16 cellular contexts compared by ENCODE assay signal in the genomic region with DNA sequence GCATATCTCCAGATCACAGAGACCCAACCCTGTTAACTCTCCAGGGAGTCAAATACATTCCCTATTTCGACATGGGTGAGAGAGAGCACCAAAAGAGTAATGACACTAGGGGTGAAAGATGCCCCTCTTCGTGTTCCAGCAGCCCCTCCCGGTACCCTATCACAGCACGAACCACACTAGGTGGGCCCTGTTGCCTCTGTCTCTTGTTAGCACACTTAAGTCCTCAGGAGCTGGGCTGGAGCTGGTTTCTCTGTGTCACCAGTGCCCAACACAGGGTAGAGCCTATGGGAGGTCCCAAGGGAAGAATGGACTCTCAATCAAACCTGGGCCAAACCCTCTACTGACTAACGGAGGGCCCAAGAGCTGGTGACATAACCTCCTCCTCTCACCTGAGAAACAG. TPM values are rescaled to one million over a fixed set of nuclear protein-coding genes. Genes with fewer than 3 reads are reported as not detected.
DNase-seq lines count a peak whose midpoint lies in the region; ATAC-seq and TF ChIP-seq lines count a peak whose summit lies in the region.
"Had no signal": no experiment of that assay in that cellular context is flagged by ENCODE, and none has a peak within 500 bp of the region (broad histone marks: within the 10 kb centered on the region; RNA-seq: fewer than 3 reads in every experiment).

No MANE protein-coding gene starts in this region.

- H3K27ac Mint-ChIP-seq in neural crest cell (ENCODE audit: unreplicated experiment) = no peak overlapping the region

- no peaks in the 10 kb centered on the region for H3K79me2 ChIP-seq in SK-N-SH (ENCODE audit: insufficient read depth)

- H3K36me3 ChIP-seq in SK-N-SH (replicated peaks in 1 of 2; ENCODE audit: control insufficient read depth in 1 of 2, insufficient read depth in 2 of 2, low read length in 1 of 2) = no peaks in the 10 kb centered on the region
- H3K36me3 ChIP-seq: left ventricle myocardium inferior, transverse colon had no signal

- CTCF ChIA-PET in SK-N-SH (lab: Yijun Ruan, JAX) = interaction anchor here (0.6 to 1.8 kb wide), 3 partner anchors 40 to 409 kb away, joined by 3 to 6 read pairs (median 3); no protein-coding TSS in a partner anchor

- no peaks in the 10 kb centered on the region for H3F3A ChIP-seq in SK-N-SH (replicated peaks; ENCODE audit: insufficient read depth)

- no peaks in the 10 kb centered on the region for H3K27me3 ChIP-seq in SK-N-SH (ENCODE audit: insufficient read depth)
- H3K27me3 ChIP-seq: heart right ventricle, transverse colon had no signal

- 90% methylated on average over 5 of the region's 5 CpGs for WGBS in SK-N-SH (ENCODE audit: low lambda C conversion rate)

- H4K20me1 ChIP-seq in SK-N-SH (ENCODE audit: insufficient read depth) = no peaks in the 10 kb centered on the region

- ATAC-seq in SK-N-SH treated with all-trans-retinoic acid at 6 μM for 48 hours = no peak
- ATAC-seq: K562 had no signal

- TF ChIP-seq RAD21 in SK-N-SH (IDR thresholded peaks at IDR 0.05; ENCODE audit: low read length) = no peak

- intact Hi-C loops in head of caudate nucleus (cut with DNase I) = loop anchor here (10.0 kb wide), 1 partner anchor 248 kb away; a partner anchor contains a TSS

- peaks cover 0 to 9% of the 10 kb centered on the region in 2 experiments; a peak in 1 of 4 replicates for H3K4me1 ChIP-seq in SK-N-SH (ENCODE audit: control insufficient read depth in 1 of 2, insufficient read depth in 2 of 2, low read depth in 1 of 2, low read length in 1 of 2)

- peaks cover 3% of the 10 kb centered on the region for H3K36me3 Mint-ChIP-seq in neural crest cell (ENCODE audit: low read depth)

- DNase-seq in SK-N-SH (no peak), NB4 (ENCODE audit: low read depth) (peak; percentile 4), cerebellar cortex (ENCODE audit: low spot score) (peak; percentile 17), neural crest cell (ENCODE audit: low read depth, low spot score) (no peak), head of caudate nucleus (no peak), medulla oblongata (ENCODE audit: extremely low spot score) (no peak), SIG-M5 (lab: John Stamatoyannopoulos, UW) (no peak)
- DNase-seq: 8988T; DMS79; heart right ventricle; left ventricle myocardium inferior; NCI-H748 treated with DMSO at 0.1 percent for 48 hours; stimulated activated CD4-positive, alpha-beta T cell treated with anti-CD3 and anti-CD28 coated beads, Interleukin-12 subunit alpha, Interleukin-12 subunit beta, amount 100 ng/mL, for 4 hours; transverse colon had no signal

- H3K27ac ChIP-seq in SK-N-SH (ENCODE audit: low read depth in 2 of 2, low read length in 1 of 2) = no peak overlapping the region
- H3K27ac ChIP-seq: left ventricle myocardium inferior had no signal

- peak overlapping the region; percentile 85; the same call in 1 of the 2 replicates for H3K4me2 ChIP-seq in SK-N-SH

- no peaks in the 10 kb centered on the region for H3K9me3 ChIP-seq in SK-N-SH
- H3K9me3 ChIP-seq: heart right ventricle, left ventricle myocardium inferior, transverse colon had no signal

- no peak overlapping the region for H3K9ac ChIP-seq in SK-N-SH

- H3K9me2 ChIP-seq in SK-N-SH = no peaks in the 10 kb centered on the region

- H3K4me3 Mint-ChIP-seq in neural crest cell = peak overlapping the region; percentile 85

- H3K27me3 Mint-ChIP-seq in neural crest cell (ENCODE audit: low read depth) = no peaks in the 10 kb centered on the region

- TF ChIP-seq POLR2A in NB4 (IDR thresholded peaks at IDR 0.05; ENCODE audit: extremely low read depth, insufficient read length) = no peak

- peaks cover 23% of the 10 kb centered on the region for H3K4me1 Mint-ChIP-seq in neural crest cell

- no peak overlapping the region for H3K4me3 ChIP-seq in SK-N-SH (ENCODE audit: low read depth in 2 of 2, low read length in 1 of 2)
- H3K4me3 ChIP-seq in NB4 (ENCODE audit: low read depth, low read length) = no peak overlapping the region
- H3K4me3 ChIP-seq: K562 had no signal

- H2AFZ ChIP-seq in SK-N-SH (ENCODE audit: low read depth) = no peak overlapping the region

- POLR2A ChIA-PET in SK-N-SH (lab: Yijun Ruan, JAX) = no interaction called here

- TF ChIP-seq EP300 in SK-N-SH (IDR thresholded peaks at IDR 0.05; ENCODE audit: borderline replicate concordance in 1 of 2, low read depth in 1 of 2, low read length in 1 of 2) = no peak

- TF ChIP-seq CTCF in SK-N-SH (IDR thresholded peaks at IDR 0.05) (no peak), NB4 (IDR thresholded peaks at IDR 0.05; ENCODE audit: low read depth, low read length) (no peak), neural crest cell (conservative IDR thresholded peaks at IDR 0.05) (no peak)

- H3K9me3 Mint-ChIP-seq in neural crest cell = no peaks in the 10 kb centered on the region

TF ChIP-seq in SK-N-SH, 30 proteins besides CTCF, POLR2A, EP300 and RAD21 (continues in another document):
- TF ChIP-seq FOXM1 (IDR thresholded peaks at IDR 0.05; ENCODE audit: low read depth) = no peak
- TF ChIP-seq, protein P1, sequence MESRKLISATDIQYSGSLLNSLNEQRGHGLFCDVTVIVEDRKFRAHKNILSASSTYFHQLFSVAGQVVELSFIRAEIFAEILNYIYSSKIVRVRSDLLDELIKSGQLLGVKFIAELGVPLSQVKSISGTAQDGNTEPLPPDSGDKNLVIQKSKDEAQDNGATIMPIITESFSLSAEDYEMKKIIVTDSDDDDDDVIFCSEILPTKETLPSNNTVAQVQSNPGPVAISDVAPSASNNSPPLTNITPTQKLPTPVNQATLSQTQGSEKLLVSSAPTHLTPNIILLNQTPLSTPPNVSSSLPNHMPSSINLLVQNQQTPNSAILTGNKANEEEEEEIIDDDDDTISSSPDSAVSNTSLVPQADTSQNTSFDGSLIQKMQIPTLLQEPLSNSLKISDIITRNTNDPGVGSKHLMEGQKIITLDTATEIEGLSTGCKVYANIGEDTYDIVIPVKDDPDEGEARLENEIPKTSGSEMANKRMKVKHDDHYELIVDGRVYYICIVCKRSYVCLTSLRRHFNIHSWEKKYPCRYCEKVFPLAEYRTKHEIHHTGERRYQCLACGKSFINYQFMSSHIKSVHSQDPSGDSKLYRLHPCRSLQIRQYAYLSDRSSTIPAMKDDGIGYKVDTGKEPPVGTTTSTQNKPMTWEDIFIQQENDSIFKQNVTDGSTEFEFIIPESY (IDR thresholded peaks at IDR 0.05; ENCODE audit: borderline replicate concordance, low read depth) = no peak
- TF ChIP-seq TCF12 (IDR thresholded peaks at IDR 0.05) = no peak
- no peak for TF ChIP-seq NRF1 (IDR thresholded peaks at IDR 0.05; ENCODE audit: low read depth, low read length)
- TF ChIP-seq TAF1 (IDR thresholded peaks at IDR 0.05; ENCODE audit: borderline replicate concordance, low read depth, low read length) = no peak
- no peak for TF ChIP-seq EZH2phosphoT487 (IDR thresholded peaks at IDR 0.05; ENCODE audit: borderline replicate concordance, low read depth)
- no peak for TF ChIP-seq GABPA (IDR thresholded peaks at IDR 0.05; ENCODE audit: low read depth)
- TF ChIP-seq RXRA (IDR thresholded peaks at IDR 0.05; ENCODE audit: borderline replicate concordance, low read depth) = no peak
- no peak for TF ChIP-seq MEF2A (IDR thresholded peaks at IDR 0.05; ENCODE audit: borderline replicate concordance, low read depth)

TF ChIP-seq in SK-N-SH treated with all-trans-retinoic acid at 6 μM for 48 hours, 23 proteins besides CTCF, POLR2A, EP300 and RAD21 (continues in another document):
- TF ChIP-seq SNAI2 (CRISPR knock-in tag; IDR thresholded peaks at IDR 0.05) (no peak), OSR1 (CRISPR knock-in tag; IDR thresholded peaks at IDR 0.05) (no peak), ZFP30 (CRISPR knock-in tag; IDR thresholded peaks at IDR 0.05) (no peak), ZNF70 (CRISPR knock-in tag; IDR thresholded peaks at IDR 0.05) (no peak), PPARA (CRISPR knock-in tag; IDR thresholded peaks at IDR 0.05; ENCODE audit: borderline replicate concordance) (no peak), TOX (CRISPR knock-in tag; IDR thresholded peaks at IDR 0.05; ENCODE audit: borderline replicate concordance) (no peak), BACH2 (CRISPR knock-in tag; IDR thresholded peaks at IDR 0.05; ENCODE audit: borderline replicate concordance) (no peak), ESRRG (CRISPR knock-in tag; IDR thresholded peaks at IDR 0.05) (no peak), ZNF565 (CRISPR knock-in tag; conservative IDR thresholded peaks at IDR 0.05; ENCODE audit: low read depth) (no peak), RARB (CRISPR knock-in tag; IDR thresholded peaks at IDR 0.05) (no peak), TCF4 (CRISPR knock-in tag; IDR thresholded peaks at IDR 0.05; ENCODE audit: borderline replicate concordance) (no peak)
- TF ChIP-seq, protein P2, sequence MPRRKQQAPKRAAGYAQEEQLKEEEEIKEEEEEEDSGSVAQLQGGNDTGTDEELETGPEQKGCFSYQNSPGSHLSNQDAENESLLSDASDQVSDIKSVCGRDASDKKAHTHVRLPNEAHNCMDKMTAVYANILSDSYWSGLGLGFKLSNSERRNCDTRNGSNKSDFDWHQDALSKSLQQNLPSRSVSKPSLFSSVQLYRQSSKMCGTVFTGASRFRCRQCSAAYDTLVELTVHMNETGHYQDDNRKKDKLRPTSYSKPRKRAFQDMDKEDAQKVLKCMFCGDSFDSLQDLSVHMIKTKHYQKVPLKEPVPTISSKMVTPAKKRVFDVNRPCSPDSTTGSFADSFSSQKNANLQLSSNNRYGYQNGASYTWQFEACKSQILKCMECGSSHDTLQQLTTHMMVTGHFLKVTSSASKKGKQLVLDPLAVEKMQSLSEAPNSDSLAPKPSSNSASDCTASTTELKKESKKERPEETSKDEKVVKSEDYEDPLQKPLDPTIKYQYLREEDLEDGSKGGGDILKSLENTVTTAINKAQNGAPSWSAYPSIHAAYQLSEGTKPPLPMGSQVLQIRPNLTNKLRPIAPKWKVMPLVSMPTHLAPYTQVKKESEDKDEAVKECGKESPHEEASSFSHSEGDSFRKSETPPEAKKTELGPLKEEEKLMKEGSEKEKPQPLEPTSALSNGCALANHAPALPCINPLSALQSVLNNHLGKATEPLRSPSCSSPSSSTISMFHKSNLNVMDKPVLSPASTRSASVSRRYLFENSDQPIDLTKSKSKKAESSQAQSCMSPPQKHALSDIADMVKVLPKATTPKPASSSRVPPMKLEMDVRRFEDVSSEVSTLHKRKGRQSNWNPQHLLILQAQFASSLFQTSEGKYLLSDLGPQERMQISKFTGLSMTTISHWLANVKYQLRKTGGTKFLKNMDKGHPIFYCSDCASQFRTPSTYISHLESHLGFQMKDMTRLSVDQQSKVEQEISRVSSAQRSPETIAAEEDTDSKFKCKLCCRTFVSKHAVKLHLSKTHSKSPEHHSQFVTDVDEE (CRISPR knock-in tag; IDR thresholded peaks at IDR 0.05) = no peak

RNA-seq across cellular contexts. Expression of a gene that starts 1.2 kb away (rescaled TPM):
- polyA plus RNA-seq in SK-N-SH (2012; rRNA removed) = 21.4 and 23.9 TPM in 2 replicates
- 12.4 and 20.3 TPM in 2 replicates for polyA plus RNA-seq in SK-N-SH (2012; cell fraction: cytosol; rRNA removed)
- polyA plus RNA-seq in SK-N-SH (2012; cell fraction: nucleus; rRNA removed) = 44.7 and 46.1 TPM in 2 replicates
- total RNA-seq in neural crest cell = 11.3 and 13.7 TPM in 2 replicates

RNA-seq across cellular contexts. Expression of a gene that starts 55.4 kb away (rescaled TPM):
- polyA plus RNA-seq in SK-N-SH (2012; rRNA removed) = not detected in 2 replicates
- polyA plus RNA-seq in SK-N-SH (2012; cell fraction: cytosol; rRNA removed) = not detected in 2 replicates
- polyA plus RNA-seq in SK-N-SH (2012; cell fraction: nucleus; rRNA removed) = not detected in 2 replicates
- 1.4 and 1.9 TPM in 2 replicates for total RNA-seq in neural crest cell
- total RNA-seq: heart right ventricle, left ventricle myocardium inferior, transverse colon had no signal
- polyA plus RNA-seq: heart right ventricle had no signal

Comparison
In these comparisons a context has a peak if more than half of its experiments do, and no peak if none do; other contexts are left out.
1. DNase-seq: peak in NB4 (single experiment) and cerebellar cortex (single experiment); none in SK-N-SH (single experiment), neural crest cell (single experiment), head of caudate nucleus (0 of 42), medulla oblongata (single experiment) and SIG-M5 (single experiment).